ENCODE assay signal across 8 cellular contexts in the genomic region with DNA sequence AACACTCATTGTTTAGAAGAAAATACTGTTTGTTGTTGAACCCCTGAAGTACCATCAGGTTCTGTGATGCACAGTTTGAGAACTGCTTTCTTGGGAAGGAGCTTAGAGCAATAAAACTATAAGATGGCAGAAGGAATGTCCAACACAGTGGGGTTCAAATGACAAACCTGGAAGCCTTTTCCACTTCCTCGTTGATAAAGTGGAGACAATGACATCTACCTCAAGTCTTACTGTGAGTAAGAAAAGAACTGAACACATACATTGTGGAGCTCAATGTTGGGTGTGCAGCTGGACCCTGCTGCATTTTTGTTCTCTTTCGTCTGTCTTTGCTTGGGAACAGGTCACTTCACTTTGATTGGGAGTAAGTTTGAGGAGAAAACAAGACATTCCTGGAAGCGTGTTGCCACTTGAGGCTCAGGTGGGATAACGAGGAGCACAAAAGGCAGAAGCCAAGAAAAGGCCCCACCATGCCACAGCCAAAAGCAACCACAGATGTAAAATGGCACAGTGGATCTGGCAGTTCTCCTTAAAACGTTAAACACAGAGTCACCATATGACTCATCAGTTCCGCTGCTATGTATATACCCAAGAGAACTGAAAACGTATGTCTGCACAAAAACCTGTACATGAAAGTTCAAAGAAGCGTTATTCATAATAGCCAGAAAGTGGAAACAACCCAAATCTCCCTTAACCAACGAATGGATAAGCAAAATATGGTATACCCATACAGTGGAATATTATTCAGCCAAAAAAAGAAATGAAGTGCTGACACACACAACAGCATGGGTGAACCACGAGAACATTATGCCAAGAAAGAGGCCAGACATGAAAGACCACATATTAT. TPM values are rescaled to one million over a fixed set of nuclear protein-coding genes. Genes with fewer than 3 reads are reported as not detected.
DNase-seq lines count a peak whose midpoint lies in the region; ATAC-seq and TF ChIP-seq lines count a peak whose summit lies in the region.

No MANE protein-coding gene starts in this region.

- CTCF ChIA-PET in CD8-positive, alpha-beta T cell (lab: Charles Lee): interaction anchor here (1.7 kb wide), 1 partner anchor 53 kb away, joined by 5 read pairs; no protein-coding TSS in a partner anchor

- H3K4me3 ChIP-seq in CD8-positive, alpha-beta T cell (ENCODE audit: low read depth, low read length): no peak overlapping the region
- no peak overlapping the region for H3K4me3 ChIP-seq in testis

- H3K4me1 Mint-ChIP-seq in activated T-helper 17 cell treated with anti-CD3 and anti-CD28 coated beads, Interleukin-2, amount 50 U/mL, for 72 hours: peaks cover 35% of the 10 kb centered on the region
- H3K4me1 Mint-ChIP-seq in CD8-positive, alpha-beta T cell (ENCODE audit: low read depth): peaks cover 5% of the 10 kb centered on the region

- peak overlapping the region; percentile 49 for H3K4me3 Mint-ChIP-seq in activated T-helper 17 cell treated with anti-CD3 and anti-CD28 coated beads, Interleukin-2, amount 50 U/mL, for 72 hours
- no peak overlapping the region for H3K4me3 Mint-ChIP-seq in CD8-positive, alpha-beta T cell

- no peaks in the 10 kb centered on the region for H3K9me3 ChIP-seq in CD8-positive, alpha-beta T cell (ENCODE audit: low read length)
- no peaks in the 10 kb centered on the region for H3K9me3 ChIP-seq in testis

- peak overlapping the region; percentile 88 for H3K27ac Mint-ChIP-seq in activated T-helper 17 cell treated with anti-CD3 and anti-CD28 coated beads, Interleukin-2, amount 50 U/mL, for 72 hours
- H3K27ac Mint-ChIP-seq in CD8-positive, alpha-beta T cell: no peak overlapping the region

- H3K27me3 Mint-ChIP-seq in activated T-helper 17 cell treated with anti-CD3 and anti-CD28 coated beads, Interleukin-2, amount 50 U/mL, for 72 hours: no peaks in the 10 kb centered on the region
- H3K27me3 Mint-ChIP-seq in CD8-positive, alpha-beta T cell (ENCODE audit: low read depth): no peaks in the 10 kb centered on the region

- ATAC-seq in GM19463 (IDR thresholded peaks at IDR 0.05; ENCODE audit: unreplicated experiment) (peak; percentile 65), HG03378 (IDR thresholded peaks at IDR 0.05; ENCODE audit: unreplicated experiment) (peak; percentile 82)
- ATAC-seq in activated T-helper 17 cell treated with anti-CD3 and anti-CD28 coated beads, Interleukin-2, amount 50 U/mL, for 72 hours (replicated peaks): peak; percentile 86
- ATAC-seq in CD8-positive, alpha-beta T cell: no peak

- no peaks in the 10 kb centered on the region for H3K27me3 ChIP-seq in CD8-positive, alpha-beta T cell (ENCODE audit: insufficient read depth, low read length)
- H3K27me3 ChIP-seq in testis: no peaks in the 10 kb centered on the region

- H3K36me3 ChIP-seq in CD8-positive, alpha-beta T cell (ENCODE audit: insufficient read depth, low read length): no peaks in the 10 kb centered on the region
- no peaks in the 10 kb centered on the region for H3K36me3 ChIP-seq in testis (ENCODE audit: low read depth, missing control alignments)

- 80 to 90% methylated on average over 10 of the region's 10 CpGs for WGBS in testis, 2 donors

- H3K9me3 Mint-ChIP-seq in activated T-helper 17 cell treated with anti-CD3 and anti-CD28 coated beads, Interleukin-2, amount 50 U/mL, for 72 hours: no peaks in the 10 kb centered on the region
- H3K9me3 Mint-ChIP-seq in CD8-positive, alpha-beta T cell: no peaks in the 10 kb centered on the region

- peak; percentile 68 for DNase-seq in EH (ENCODE audit: low read depth)
- no peak for DNase-seq in CD8-positive, alpha-beta T cell
- no peak for DNase-seq in NCI-H1092 (lab: John Stamatoyannopoulos, UW)
- DNase-seq in AG20443 (ENCODE audit: low spot score): no peak
- DNase-seq in testis: no peak

- intact Hi-C loops in CD8-positive, alpha-beta T cell (cut with DNase I, micrococcal nuclease): no loop called here
- intact Hi-C loops in testis (cut with DNase I; ENCODE audit: low total_unique reads): no loop called here

- POLR2A ChIA-PET in CD8-positive, alpha-beta T cell (lab: Charles Lee): interaction anchor here (0.7 kb wide), 1 partner anchor 63 kb away, joined by 3 read pairs; no protein-coding TSS in a partner anchor

- peaks cover 19% of the 10 kb centered on the region for H3K36me3 Mint-ChIP-seq in activated T-helper 17 cell treated with anti-CD3 and anti-CD28 coated beads, Interleukin-2, amount 50 U/mL, for 72 hours (ENCODE audit: low read depth)
- no peaks in the 10 kb centered on the region for H3K36me3 Mint-ChIP-seq in CD8-positive, alpha-beta T cell

- TF ChIP-seq POLR2A in testis (IDR thresholded peaks at IDR 0.05): no peak

- H3K27ac ChIP-seq in CD8-positive, alpha-beta T cell (ENCODE audit: low read depth, low read length): no peak overlapping the region
- no peak overlapping the region for H3K27ac ChIP-seq in testis

- no peaks in the 10 kb centered on the region for H3K4me1 ChIP-seq in CD8-positive, alpha-beta T cell (ENCODE audit: insufficient read depth, low read length)
- peaks cover 12% of the 10 kb centered on the region for H3K4me1 ChIP-seq in testis

- TF ChIP-seq CTCF in CD8-positive, alpha-beta T cell (IDR thresholded peaks at IDR 0.05): no peak
- no peak for TF ChIP-seq CTCF in testis (IDR thresholded peaks at IDR 0.05)

RNA-seq across cellular contexts. Expression of gene SUB1, which starts 42.9 kb away (rescaled TPM):
- total RNA-seq in activated T-helper 17 cell treated with anti-CD3 and anti-CD28 coated beads, Interleukin-2, amount 50 U/mL, for 72 hours: 100 to 1,000 TPM; 263 to 402 TPM
- total RNA-seq in CD8-positive, alpha-beta T cell: 100 to 1,000 TPM; 361 to 370 TPM
- 100 to 1,000 TPM; 147 to 210 TPM for total RNA-seq in testis
- polyA plus RNA-seq in testis (ENCODE audit: insufficient read depth, low read depth, low replicate concordance): 195 TPM
